11 cellular contexts compared by ENCODE assay signal in the genomic region with DNA sequence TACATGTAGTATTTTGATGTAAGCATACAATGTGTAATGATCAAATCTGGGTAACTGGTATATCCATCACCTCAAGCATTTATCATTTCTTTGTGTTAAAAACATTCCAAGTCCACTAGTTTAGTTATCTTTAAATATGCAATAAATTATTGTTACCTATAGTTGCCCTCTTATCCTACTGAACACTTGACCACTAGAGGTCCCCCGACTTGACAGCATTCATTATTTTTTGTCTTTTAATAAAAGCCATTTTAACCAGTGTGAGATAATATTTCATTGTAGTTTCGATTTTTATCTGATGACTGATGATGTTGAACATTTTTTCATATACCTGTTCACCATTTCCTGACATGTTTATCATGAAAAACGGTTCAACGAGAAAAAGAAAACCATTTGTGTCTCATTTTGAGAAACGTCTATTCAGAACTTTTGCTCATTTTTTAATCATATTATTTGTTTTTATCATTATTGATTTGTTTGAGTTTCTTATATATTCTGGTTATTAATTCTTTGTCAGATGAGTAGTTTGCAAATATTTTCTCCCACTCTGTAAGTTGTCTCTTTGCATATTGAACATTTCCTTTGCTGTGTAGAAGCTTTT.
DNase-seq lines count a peak whose midpoint lies in the region; ATAC-seq and TF ChIP-seq lines count a peak whose summit lies in the region.
"Had no signal": no experiment of that assay in that cellular context is flagged by ENCODE, and none has a peak within 500 bp of the region (broad histone marks: within the 10 kb centered on the region; RNA-seq: fewer than 3 reads in every experiment).

No MANE protein-coding gene starts in this region.

- POLR2A ChIA-PET in AG04450 (lab: Yijun Ruan, JAX), result no interaction called here
- POLR2A ChIA-PET in activated CD4-positive, alpha-beta T cell treated with anti-CD3 and anti-CD28 coated beads for 36 hours (lab: Charles Lee), result no interaction called here

- intact Hi-C loops in activated CD4-positive, alpha-beta T cell treated with anti-CD3 and anti-CD28 coated beads for 36 hours (cut with DNase I, micrococcal nuclease), result loop anchor here in 1 of 2 experiments (2.0 kb wide), 1 partner anchor 167 kb away; no protein-coding TSS in a partner anchor

- no peak overlapping the region for H3K4me3 Mint-ChIP-seq in activated CD4-positive, alpha-beta T cell treated with anti-CD3 and anti-CD28 coated beads for 36 hours

- no peaks in the 10 kb centered on the region for H3K27me3 ChIP-seq in AG04450 (ENCODE audit: control insufficient read depth, insufficient read depth, low read length)

- no peaks in the 10 kb centered on the region for H3K4me1 Mint-ChIP-seq in activated CD4-positive, alpha-beta T cell treated with anti-CD3 and anti-CD28 coated beads for 36 hours

- H3K9me3 ChIP-seq in AG04450 (ENCODE audit: control insufficient read depth, insufficient read depth, low read length), result no peaks in the 10 kb centered on the region

- DNase-seq in AG04450 (ENCODE audit: low read depth, low spot score) (no peak), RKO (ENCODE audit: low spot score) (peak; percentile 49), fibroblast of the aortic adventitia (ENCODE audit: low read depth) (peak; percentile 55), SHP77 treated with DMSO at 0.1 percent for 48 hours (lab: John Stamatoyannopoulos, UW) (no peak), KG1 (lab: John Stamatoyannopoulos, UW) (no peak)
- no peak for DNase-seq in activated CD4-positive, alpha-beta T cell treated with anti-CD3 and anti-CD28 coated beads for 36 hours
- DNase-seq in stimulated activated CD4-positive, alpha-beta T cell treated with anti-CD3 and anti-CD28 coated beads, Interleukin-12 subunit alpha, Interleukin-12 subunit beta, amount 100 ng/mL, for 4 hours, result no peak
- DNase-seq: left colon, NCI-H526 treated with DMSO at 0.1 percent for 48 hours had no signal

- CTCF ChIA-PET in AG04450 (lab: Charles Lee), result interaction anchor here (1.2 kb wide), 1 partner anchor 167 kb away, joined by 10 read pairs; no protein-coding TSS in a partner anchor
- CTCF ChIA-PET in activated CD4-positive, alpha-beta T cell treated with anti-CD3 and anti-CD28 coated beads for 36 hours (lab: Charles Lee), result no interaction called here

- TF ChIP-seq CTCF in AG04450 (IDR thresholded peaks at IDR 0.05; ENCODE audit: low read depth, low read length), result peak; percentile 59
- peak; percentile 65 for TF ChIP-seq CTCF in fibroblast of the aortic adventitia (IDR thresholded peaks at IDR 0.05; ENCODE audit: insufficient read depth, low read length)

- no peak overlapping the region for H3K27ac ChIP-seq in AG04450 (ENCODE audit: low read depth, low read length)
- H3K27ac ChIP-seq: skin epidermis had no signal

- ATAC-seq in GM18909 (IDR thresholded peaks at IDR 0.05; ENCODE audit: poor library complexity, unreplicated experiment), result peak; percentile 57
- no peak for ATAC-seq in activated CD4-positive, alpha-beta T cell treated with anti-CD3 and anti-CD28 coated beads for 36 hours
- ATAC-seq: left colon had no signal

- peaks cover 4% of the 10 kb centered on the region for H3K9me3 Mint-ChIP-seq in activated CD4-positive, alpha-beta T cell treated with anti-CD3 and anti-CD28 coated beads for 36 hours (ENCODE audit: low read depth)

- no peaks in the 10 kb centered on the region for H3K27me3 Mint-ChIP-seq in activated CD4-positive, alpha-beta T cell treated with anti-CD3 and anti-CD28 coated beads for 36 hours

- no peak overlapping the region for H3K4me3 ChIP-seq in AG04450 (ENCODE audit: low read depth, low read length)
- no peak overlapping the region for H3K4me3 ChIP-seq in fibroblast of the aortic adventitia (ENCODE audit: low read depth, low read length)
- H3K4me3 ChIP-seq: skin epidermis had no signal

- H3K36me3 Mint-ChIP-seq in activated CD4-positive, alpha-beta T cell treated with anti-CD3 and anti-CD28 coated beads for 36 hours (ENCODE audit: low read depth), result no peaks in the 10 kb centered on the region

- H3K27ac Mint-ChIP-seq in activated CD4-positive, alpha-beta T cell treated with anti-CD3 and anti-CD28 coated beads for 36 hours, result no peak overlapping the region

Comparison
In these comparisons a context has a peak if more than half of its experiments do, and no peak if none do; other contexts are left out.
1. DNase-seq: peak in RKO (single experiment) and fibroblast of the aortic adventitia (single experiment); none in AG04450 (single experiment), SHP77 treated with DMSO at 0.1 percent for 48 hours (single experiment), activated CD4-positive, alpha-beta T cell treated with anti-CD3 and anti-CD28 coated beads for 36 hours (single experiment), KG1 (single experiment) and stimulated activated CD4-positive, alpha-beta T cell treated with anti-CD3 and anti-CD28 coated beads, Interleukin-12 subunit alpha, Interleukin-12 subunit beta, amount 100 ng/mL, for 4 hours (single experiment).